15 cellular contexts compared by ENCODE assay signal in genomic region chr16:88815227-88815626, GRCh38. TPM values are rescaled to one million over a fixed set of nuclear protein-coding genes. Genes with fewer than 3 reads are reported as not detected.
A peak's percentile ranks its signal among the peaks of the same experiment; 100 is the strongest.
DNase-seq lines count a peak whose midpoint lies in the region; ATAC-seq, FAIRE-seq and TF ChIP-seq lines count a peak whose summit lies in the region.
"Had no signal": no experiment of that assay in that cellular context is flagged by ENCODE, and none has a peak within 500 bp of the region (broad histone marks: within the 10 kb centered on the region; RNA-seq: fewer than 3 reads in every experiment).

No MANE protein-coding gene starts in this region.

- H3K27me3 Mint-ChIP-seq in neural crest cell (ENCODE audit: low read depth), result peaks cover 6% of the 10 kb centered on the region
- no peaks in the 10 kb centered on the region for H3K27me3 Mint-ChIP-seq in activated T-cell treated with anti-CD3 and anti-CD28 coated beads, Interleukin-2, amount 50 U/mL, for 24 hours
- H3K27me3 Mint-ChIP-seq in activated CD4-positive, alpha-beta T cell treated with anti-CD3 and anti-CD28 coated beads, Interleukin-2, amount 10 ng/mL, durations not matched to agents 24 days and 14 days, result no peaks in the 10 kb centered on the region
- H3K27me3 Mint-ChIP-seq: CD4-positive, alpha-beta T cell had no signal

- POLR2A ChIA-PET in HepG2 (lab: Yijun Ruan, JAX), result no interaction called here

- TF ChIP-seq CTCF in HepG2 (CRISPR knock-in tag; IDR thresholded peaks at IDR 0.05) (no peak), right lobe of liver (IDR thresholded peaks at IDR 0.05) (no peak), neural crest cell (conservative IDR thresholded peaks at IDR 0.05) (no peak), tibial artery (IDR thresholded peaks at IDR 0.05) (no peak)

- ATAC-seq in HepG2 (no peak), right lobe of liver (no peak)

- no peaks in the 10 kb centered on the region for H3K9me3 ChIP-seq in HepG2 (ENCODE audit: low read length)
- H3K9me3 ChIP-seq in right lobe of liver, result no peaks in the 10 kb centered on the region
- no peaks in the 10 kb centered on the region for H3K9me3 ChIP-seq in tibial artery
- H3K9me3 ChIP-seq: A549, Caco-2 had no signal

- no TSS peak for BruUV-seq in HepG2 (replicated peaks; lab: Mats Ljungman, UMichigan)

- no peak overlapping the region for H3K27ac Mint-ChIP-seq in neural crest cell (ENCODE audit: unreplicated experiment)
- H3K27ac Mint-ChIP-seq in activated T-cell treated with anti-CD3 and anti-CD28 coated beads, Interleukin-2, amount 50 U/mL, for 24 hours, result no peak overlapping the region
- H3K27ac Mint-ChIP-seq in activated CD4-positive, alpha-beta T cell treated with anti-CD3 and anti-CD28 coated beads, Interleukin-2, amount 10 ng/mL, durations not matched to agents 24 days and 14 days, result no peak overlapping the region
- H3K27ac Mint-ChIP-seq: CD4-positive, alpha-beta T cell; GM23338 had no signal

- no peak for TF ChIP-seq RAD21 in HepG2 (CRISPR knock-in tag; IDR thresholded peaks at IDR 0.05)

- H3K4me2 ChIP-seq in HepG2 (ENCODE audit: low read depth, low read length), result no peak overlapping the region
- H3K4me2 ChIP-seq: A549, GM23338 had no signal

- peaks cover 10% of the 10 kb centered on the region; the same call in 1 of the 2 replicates for H4K20me1 ChIP-seq in HepG2 (ENCODE audit: insufficient read depth, low read length)

- H3K36me3 ChIP-seq in HepG2 (replicated peaks in 1 of 2; ENCODE audit: control insufficient read depth in 1 of 2, insufficient read depth in 2 of 2, low read length in 2 of 2), result peaks cover 0 to under 1% of the 10 kb centered on the region in 2 experiments; a peak in 1 of 5 replicates
- H3K36me3 ChIP-seq in right lobe of liver, result no peaks in the 10 kb centered on the region
- H3K36me3 ChIP-seq in tibial artery, result peaks cover 0 to under 1% (median 0%) of the 10 kb centered on the region in 3 donors

- peaks cover 12% of the 10 kb centered on the region for H3K79me2 ChIP-seq in HepG2 (ENCODE audit: insufficient read depth, low read length)

- in situ Hi-C loops in HepG2 (cut with HindIII; ENCODE audit: extremely low pct_ligation_motif_present, low pct_unique_long_range_greater_than_20kb), result loop anchor here (5.0 kb wide), 1 partner anchor 352 kb away; no protein-coding TSS in a partner anchor

- H3K9me3 Mint-ChIP-seq in neural crest cell, result no peaks in the 10 kb centered on the region
- no peaks in the 10 kb centered on the region for H3K9me3 Mint-ChIP-seq in activated T-cell treated with anti-CD3 and anti-CD28 coated beads, Interleukin-2, amount 50 U/mL, for 24 hours
- no peaks in the 10 kb centered on the region for H3K9me3 Mint-ChIP-seq in activated CD4-positive, alpha-beta T cell treated with anti-CD3 and anti-CD28 coated beads, Interleukin-2, amount 10 ng/mL, durations not matched to agents 24 days and 14 days
- H3K9me3 Mint-ChIP-seq: CD4-positive, alpha-beta T cell; GM23338 had no signal

- H3K9ac ChIP-seq in HepG2 (ENCODE audit: insufficient read depth, low read depth, low read length), result no peak overlapping the region

- intact Hi-C loops in HepG2 (cut with micrococcal nuclease; ENCODE audit: unreplicated experiment), result loop anchor here (5.0 kb wide), 2 partner anchors 42 to 352 kb away; partner anchors contain the start of genes GALNS and TRAPPC2L
- intact Hi-C loops in right lobe of liver (cut with DNase I), result loop anchor here in 1 of 2 donors (10.0 kb wide), 2 partner anchors 50 to 350 kb away; partner anchors contain the start of gene PABPN1L
- intact Hi-C loops in tibial artery (cut with DNase I; ENCODE audit: low total_unique reads), result loop anchor here (10.0 kb wide), 1 partner anchor 240 kb away; the partner anchor contains the start of gene ZC3H18
- intact Hi-C loops in activated CD4-positive, alpha-beta T cell treated with anti-CD3 and anti-CD28 coated beads, Interleukin-2, amount 10 ng/mL, durations not matched to agents 24 days and 14 days (cut with micrococcal nuclease), result no loop called here

- H2AFZ ChIP-seq in HepG2 (ENCODE audit: low read length), result no peak overlapping the region
- H2AFZ ChIP-seq: GM23338 had no signal

- H3K27me3 ChIP-seq in HepG2 (ENCODE audit: control insufficient read depth in 1 of 2, insufficient read depth in 2 of 2, low read length in 2 of 2) (peaks cover 0 to 5% of the 10 kb centered on the region in 2 experiments; a peak in 1 of 5 replicates), right lobe of liver (no peaks in the 10 kb centered on the region), tibial artery (no peaks in the 10 kb centered on the region)

- CTCF ChIA-PET in HepG2 (lab: Yijun Ruan, JAX; ENCODE audit: low intra/inter-chr PET ratio, low total read pairs), result interaction anchor here (1.2 to 2.1 kb wide), 2 partner anchors 42 to 352 kb away, joined by 4 to 11 read pairs; partner anchors contain the start of genes GALNS and TRAPPC2L

- H3K4me3 Mint-ChIP-seq in neural crest cell, result peak overlapping the region; percentile 34
- H3K4me3 Mint-ChIP-seq in activated T-cell treated with anti-CD3 and anti-CD28 coated beads, Interleukin-2, amount 50 U/mL, for 24 hours, result no peak overlapping the region
- no peak overlapping the region for H3K4me3 Mint-ChIP-seq in activated CD4-positive, alpha-beta T cell treated with anti-CD3 and anti-CD28 coated beads, Interleukin-2, amount 10 ng/mL, durations not matched to agents 24 days and 14 days
- H3K4me3 Mint-ChIP-seq: CD4-positive, alpha-beta T cell; GM23338 had no signal

- no peak for TF ChIP-seq POLR2A in HepG2 (IDR thresholded peaks at IDR 0.05; ENCODE audit: insufficient read depth in 1 of 2, low read depth in 2 of 2, low read length in 2 of 2)
- no peak for TF ChIP-seq POLR2A in right lobe of liver (IDR thresholded peaks at IDR 0.05)

- peaks cover 17% of the 10 kb centered on the region for H3K4me1 Mint-ChIP-seq in neural crest cell
- H3K4me1 Mint-ChIP-seq in activated T-cell treated with anti-CD3 and anti-CD28 coated beads, Interleukin-2, amount 50 U/mL, for 24 hours (ENCODE audit: low read depth), result peaks cover 12% of the 10 kb centered on the region
- peaks cover 4% of the 10 kb centered on the region for H3K4me1 Mint-ChIP-seq in activated CD4-positive, alpha-beta T cell treated with anti-CD3 and anti-CD28 coated beads, Interleukin-2, amount 10 ng/mL, durations not matched to agents 24 days and 14 days

- H3K4me1 ChIP-seq in HepG2 (ENCODE audit: insufficient read depth, low read length), result peaks cover 38% of the 10 kb centered on the region
- peaks cover 0 to 17% (median 4%) of the 10 kb centered on the region in 4 donors for H3K4me1 ChIP-seq in right lobe of liver
- peaks cover 0 to 24% (median 19%) of the 10 kb centered on the region in 4 donors for H3K4me1 ChIP-seq in tibial artery

- no peak for DNase-seq in HepG2 (ENCODE audit: low spot score)
- no peak for DNase-seq in right lobe of liver
- no peak for DNase-seq in neural crest cell (ENCODE audit: low read depth, low spot score)
- no peak for DNase-seq in tibial artery
- DNase-seq in activated T-cell treated with anti-CD3 and anti-CD28 coated beads, Interleukin-2, amount 50 U/mL, for 24 hours, result no peak
- no peak for DNase-seq in activated CD4-positive, alpha-beta T cell treated with anti-CD3 and anti-CD28 coated beads, Interleukin-2, amount 10 ng/mL, durations not matched to agents 24 days and 14 days
- DNase-seq: DMS153, GF-D8 had no signal

- 59% methylated on average over 5 of the region's 10 CpGs for WGBS in HepG2 (ENCODE audit: low lambda C conversion rate)
- no CpG with 5 or more reads among the region's 10 CpGs for WGBS in right lobe of liver (ENCODE audit: insufficient coverage, low coverage, low lambda C conversion rate, missing lambda C conversion rate)

- H3K4me3 ChIP-seq in HepG2 (replicated peaks in 1 of 3; ENCODE audit: insufficient read depth in 1 of 3, low read depth in 2 of 3, low read length in 3 of 3) (no peak overlapping the region), right lobe of liver (no peak overlapping the region), tibial artery (no peak overlapping the region)
- H3K4me3 ChIP-seq: A549, GM23338 had no signal

- H3K27ac ChIP-seq in HepG2 (ENCODE audit: extremely low read length, insufficient read depth, low read length) (no peak overlapping the region), right lobe of liver (no peak overlapping the region), tibial artery (no peak overlapping the region)
- H3K27ac ChIP-seq: 22Rv1, A549, C4-2B had no signal

- H3K36me3 Mint-ChIP-seq in neural crest cell (ENCODE audit: low read depth), result no peaks in the 10 kb centered on the region
- peaks cover 11% of the 10 kb centered on the region for H3K36me3 Mint-ChIP-seq in activated T-cell treated with anti-CD3 and anti-CD28 coated beads, Interleukin-2, amount 50 U/mL, for 24 hours (ENCODE audit: low read depth)
- H3K36me3 Mint-ChIP-seq in activated CD4-positive, alpha-beta T cell treated with anti-CD3 and anti-CD28 coated beads, Interleukin-2, amount 10 ng/mL, durations not matched to agents 24 days and 14 days (ENCODE audit: low read depth), result peaks cover 6% of the 10 kb centered on the region

- FAIRE-seq in HepG2 (lab: Jason Lieb, UNC), result no peak
- FAIRE-seq: A549, D721Med had no signal

- no peak for TF ChIP-seq EP300 in HepG2 (IDR thresholded peaks at IDR 0.05; ENCODE audit: low read depth in 2 of 2, low read length in 2 of 2)
- no peak for TF ChIP-seq EP300 in HepG2 (CRISPR knock-in tag; IDR thresholded peaks at IDR 0.05; ENCODE audit: borderline replicate concordance)

RNA-seq across cellular contexts. Expression of gene APRT, which starts 3.5 kb away (rescaled TPM):
- 242 and 274 TPM in 2 replicates for total RNA-seq in HepG2 (2016; rRNA removed; fragmentation: Illumina TruSeq; extraction: Trizol)
- total RNA-seq in HepG2 (2016; cell fraction: cytosol; rRNA removed; fragmentation: Illumina TruSeq; extraction: Trizol; ENCODE audit: low read depth), result 163 and 167 TPM in 2 replicates
- total RNA-seq in HepG2 (2016; cell fraction: insoluble cytoplasmic fraction; rRNA removed; fragmentation: Illumina TruSeq; extraction: Trizol), result 238 and 275 TPM in 2 replicates
- total RNA-seq in HepG2 (2016; cell fraction: membrane; rRNA removed; fragmentation: Illumina TruSeq; extraction: Trizol), result 188 and 208 TPM in 2 replicates
- total RNA-seq in HepG2 (2016; cell fraction: nucleus; rRNA removed; fragmentation: Illumina TruSeq; extraction: Trizol), result 99.7 and 110 TPM in 2 replicates
- polyA plus RNA-seq in HepG2 (2011; rRNA removed), result 155 and 210 TPM in 2 replicates
- polyA plus RNA-seq in HepG2 (2011; cell fraction: cytosol; rRNA removed), result 94.2 and 153 TPM in 2 replicates
- 101 and 126 TPM in 2 replicates for polyA plus RNA-seq in HepG2 (2011; cell fraction: nucleus; rRNA removed)
- 136 and 175 TPM in 2 replicates for polyA plus RNA-seq in HepG2 (2012)
- polyA plus RNA-seq in HepG2 (2016; cell fraction: cytosol; fragmentation: Illumina TruSeq; extraction: Trizol; ENCODE audit: low read depth), result 172 and 184 TPM in 2 replicates
- polyA plus RNA-seq in HepG2 (2016; cell fraction: insoluble cytoplasmic fraction; fragmentation: Illumina TruSeq; extraction: Trizol; ENCODE audit: low read depth), result 339 and 349 TPM in 2 replicates
- 196 and 203 TPM in 2 replicates for polyA plus RNA-seq in HepG2 (2016; cell fraction: membrane; fragmentation: Illumina TruSeq; extraction: Trizol; ENCODE audit: low read depth)
- polyA plus RNA-seq in HepG2 (2016; cell fraction: nucleus; fragmentation: Illumina TruSeq; extraction: Trizol; ENCODE audit: insufficient read depth, low read depth), result 192 and 201 TPM in 2 replicates
- polyA minus RNA-seq in HepG2 (2011; rRNA and poly(A)+ RNA removed; ENCODE audit: low replicate concordance), result 83.2 and 86.7 TPM in 2 replicates
- 75.3 and 84.8 TPM in 2 replicates for polyA minus RNA-seq in HepG2 (2011; cell fraction: cytosol; rRNA and poly(A)+ RNA removed)
- polyA minus RNA-seq in HepG2 (2011; cell fraction: nucleus; rRNA and poly(A)+ RNA removed), result 35.7 and 49.8 TPM in 2 replicates
- total RNA-seq in right lobe of liver, result 100 to 1,000 TPM in 2 of 6 experiments, 10 to 100 TPM in 4; 61.4 to 120 (median 74.1) TPM
- total RNA-seq in neural crest cell, result 114 and 116 TPM in 2 replicates
- total RNA-seq in activated CD4-positive, alpha-beta T cell treated with anti-CD3 and anti-CD28 coated beads, Interleukin-2, amount 10 ng/mL, durations not matched to agents 24 days and 14 days, result 312 and 314 TPM in 2 replicates

RNA-seq across cellular contexts. Expression of gene CDT1, which starts 11.6 kb away (rescaled TPM):
- total RNA-seq in HepG2 (2016; rRNA removed; fragmentation: Illumina TruSeq; extraction: Trizol) (16.5 and 23.1 TPM in 2 replicates), right lobe of liver (1 to 10 TPM in 2 of 6 experiments, under 1 TPM in 4; 0.22 to 9.6 (median 0.42) TPM), neural crest cell (79.6 and 79.9 TPM in 2 replicates)
- total RNA-seq in HepG2 (2016; cell fraction: cytosol; rRNA removed; fragmentation: Illumina TruSeq; extraction: Trizol; ENCODE audit: low read depth), result 14.3 and 18.2 TPM in 2 replicates
- total RNA-seq in HepG2 (2016; cell fraction: insoluble cytoplasmic fraction; rRNA removed; fragmentation: Illumina TruSeq; extraction: Trizol), result 15.0 and 21.7 TPM in 2 replicates
- total RNA-seq in HepG2 (2016; cell fraction: membrane; rRNA removed; fragmentation: Illumina TruSeq; extraction: Trizol), result 30.9 and 31.0 TPM in 2 replicates
- total RNA-seq in HepG2 (2016; cell fraction: nucleus; rRNA removed; fragmentation: Illumina TruSeq; extraction: Trizol), result 12.6 and 18.8 TPM in 2 replicates
- 17.9 and 23.8 TPM in 2 replicates for polyA plus RNA-seq in HepG2 (2011; rRNA removed)
- polyA plus RNA-seq in HepG2 (2011; cell fraction: cytosol; rRNA removed), result 15.0 and 37.3 TPM in 2 replicates
- 29.6 and 46.8 TPM in 2 replicates for polyA plus RNA-seq in HepG2 (2011; cell fraction: nucleus; rRNA removed)
- polyA plus RNA-seq in HepG2 (2012), result 13.5 and 17.6 TPM in 2 replicates
- polyA plus RNA-seq in HepG2 (2016; cell fraction: cytosol; fragmentation: Illumina TruSeq; extraction: Trizol; ENCODE audit: low read depth), result 18.5 and 24.2 TPM in 2 replicates
- 22.4 and 29.0 TPM in 2 replicates for polyA plus RNA-seq in HepG2 (2016; cell fraction: insoluble cytoplasmic fraction; fragmentation: Illumina TruSeq; extraction: Trizol; ENCODE audit: low read depth)
- polyA plus RNA-seq in HepG2 (2016; cell fraction: membrane; fragmentation: Illumina TruSeq; extraction: Trizol; ENCODE audit: low read depth), result 25.4 and 37.1 TPM in 2 replicates
- polyA plus RNA-seq in HepG2 (2016; cell fraction: nucleus; fragmentation: Illumina TruSeq; extraction: Trizol; ENCODE audit: insufficient read depth, low read depth), result 34.6 and 39.8 TPM in 2 replicates
- polyA minus RNA-seq in HepG2 (2011; rRNA and poly(A)+ RNA removed; ENCODE audit: low replicate concordance), result 25.0 and 71.0 TPM in 2 replicates
- polyA minus RNA-seq in HepG2 (2011; cell fraction: cytosol; rRNA and poly(A)+ RNA removed), result 28.6 and 52.8 TPM in 2 replicates
- 6.7 and 8.8 TPM in 2 replicates for polyA minus RNA-seq in HepG2 (2011; cell fraction: nucleus; rRNA and poly(A)+ RNA removed)
- total RNA-seq in activated CD4-positive, alpha-beta T cell treated with anti-CD3 and anti-CD28 coated beads, Interleukin-2, amount 10 ng/mL, durations not matched to agents 24 days and 14 days, result 93.2 and 98.3 TPM in 2 replicates

RNA-seq across cellular contexts. Expression of gene PIEZO1, which starts 30.2 kb away (rescaled TPM):
- total RNA-seq in HepG2 (2016; rRNA removed; fragmentation: Illumina TruSeq; extraction: Trizol) (32.5 and 85.0 TPM in 2 replicates), right lobe of liver (10 to 100 TPM; 48.9 to 91.9 (median 64.4) TPM), neural crest cell (17.8 and 20.7 TPM in 2 replicates)
- 42.1 and 42.4 TPM in 2 replicates for total RNA-seq in HepG2 (2016; cell fraction: cytosol; rRNA removed; fragmentation: Illumina TruSeq; extraction: Trizol; ENCODE audit: low read depth)
- 27.7 and 89.8 TPM in 2 replicates for total RNA-seq in HepG2 (2016; cell fraction: insoluble cytoplasmic fraction; rRNA removed; fragmentation: Illumina TruSeq; extraction: Trizol)
- total RNA-seq in HepG2 (2016; cell fraction: membrane; rRNA removed; fragmentation: Illumina TruSeq; extraction: Trizol), result 37.0 TPM in 2 replicates
- total RNA-seq in HepG2 (2016; cell fraction: nucleus; rRNA removed; fragmentation: Illumina TruSeq; extraction: Trizol), result 117 and 146 TPM in 2 replicates
- 67.9 and 93.5 TPM in 2 replicates for polyA plus RNA-seq in HepG2 (2011; rRNA removed)
- polyA plus RNA-seq in HepG2 (2011; cell fraction: cytosol; rRNA removed), result 42.8 and 69.2 TPM in 2 replicates
- polyA plus RNA-seq in HepG2 (2011; cell fraction: nucleus; rRNA removed), result 643 and 860 TPM in 2 replicates
- polyA plus RNA-seq in HepG2 (2012), result 52.4 and 78.3 TPM in 2 replicates
- polyA plus RNA-seq in HepG2 (2016; cell fraction: cytosol; fragmentation: Illumina TruSeq; extraction: Trizol; ENCODE audit: low read depth), result 12.7 and 13.6 TPM in 2 replicates
- polyA plus RNA-seq in HepG2 (2016; cell fraction: insoluble cytoplasmic fraction; fragmentation: Illumina TruSeq; extraction: Trizol; ENCODE audit: low read depth), result 33.4 and 36.7 TPM in 2 replicates
- polyA plus RNA-seq in HepG2 (2016; cell fraction: membrane; fragmentation: Illumina TruSeq; extraction: Trizol; ENCODE audit: low read depth), result 20.6 and 22.7 TPM in 2 replicates
- 296 and 336 TPM in 2 replicates for polyA plus RNA-seq in HepG2 (2016; cell fraction: nucleus; fragmentation: Illumina TruSeq; extraction: Trizol; ENCODE audit: insufficient read depth, low read depth)
- polyA minus RNA-seq in HepG2 (2011; rRNA and poly(A)+ RNA removed; ENCODE audit: low replicate concordance), result 101 and 184 TPM in 2 replicates
- polyA minus RNA-seq in HepG2 (2011; cell fraction: cytosol; rRNA and poly(A)+ RNA removed), result 44.8 and 52.9 TPM in 2 replicates
- 89.5 and 109 TPM in 2 replicates for polyA minus RNA-seq in HepG2 (2011; cell fraction: nucleus; rRNA and poly(A)+ RNA removed)
- total RNA-seq in activated CD4-positive, alpha-beta T cell treated with anti-CD3 and anti-CD28 coated beads, Interleukin-2, amount 10 ng/mL, durations not matched to agents 24 days and 14 days, result 219 and 226 TPM in 2 replicates

RNA-seq across cellular contexts. Expression of gene GALNS, which starts 41.5 kb away (rescaled TPM):
- 2.8 and 9.2 TPM in 2 replicates for total RNA-seq in HepG2 (2016; rRNA removed; fragmentation: Illumina TruSeq; extraction: Trizol)
- 3.6 and 3.7 TPM in 2 replicates for total RNA-seq in HepG2 (2016; cell fraction: cytosol; rRNA removed; fragmentation: Illumina TruSeq; extraction: Trizol; ENCODE audit: low read depth)
- 2.6 and 11.0 TPM in 2 replicates for total RNA-seq in HepG2 (2016; cell fraction: insoluble cytoplasmic fraction; rRNA removed; fragmentation: Illumina TruSeq; extraction: Trizol)
- 4.2 and 5.1 TPM in 2 replicates for total RNA-seq in HepG2 (2016; cell fraction: membrane; rRNA removed; fragmentation: Illumina TruSeq; extraction: Trizol)
- 12.2 and 14.1 TPM in 2 replicates for total RNA-seq in HepG2 (2016; cell fraction: nucleus; rRNA removed; fragmentation: Illumina TruSeq; extraction: Trizol)
- polyA plus RNA-seq in HepG2 (2011; rRNA removed), result 9.5 and 9.8 TPM in 2 replicates
- 7.1 and 10.3 TPM in 2 replicates for polyA plus RNA-seq in HepG2 (2011; cell fraction: cytosol; rRNA removed)
- 30.6 and 39.2 TPM in 2 replicates for polyA plus RNA-seq in HepG2 (2011; cell fraction: nucleus; rRNA removed)
- polyA plus RNA-seq in HepG2 (2012), result 8.2 and 13.0 TPM in 2 replicates
- 2.4 and 2.8 TPM in 2 replicates for polyA plus RNA-seq in HepG2 (2016; cell fraction: cytosol; fragmentation: Illumina TruSeq; extraction: Trizol; ENCODE audit: low read depth)
- 4.4 and 4.7 TPM in 2 replicates for polyA plus RNA-seq in HepG2 (2016; cell fraction: insoluble cytoplasmic fraction; fragmentation: Illumina TruSeq; extraction: Trizol; ENCODE audit: low read depth)
- 4.1 and 4.7 TPM in 2 replicates for polyA plus RNA-seq in HepG2 (2016; cell fraction: membrane; fragmentation: Illumina TruSeq; extraction: Trizol; ENCODE audit: low read depth)
- polyA plus RNA-seq in HepG2 (2016; cell fraction: nucleus; fragmentation: Illumina TruSeq; extraction: Trizol; ENCODE audit: insufficient read depth, low read depth), result 27.3 and 29.9 TPM in 2 replicates
- polyA minus RNA-seq in HepG2 (2011; rRNA and poly(A)+ RNA removed; ENCODE audit: low replicate concordance), result 11.5 and 13.9 TPM in 2 replicates
- 5.2 and 6.1 TPM in 2 replicates for polyA minus RNA-seq in HepG2 (2011; cell fraction: cytosol; rRNA and poly(A)+ RNA removed)
- polyA minus RNA-seq in HepG2 (2011; cell fraction: nucleus; rRNA and poly(A)+ RNA removed), result 13.4 and 18.0 TPM in 2 replicates
- 10 to 100 TPM in 5 of 6 experiments, 1 to 10 TPM in 1; 9.2 to 20.6 (median 16.5) TPM for total RNA-seq in right lobe of liver
- 19.7 and 20.1 TPM in 2 replicates for total RNA-seq in neural crest cell
- total RNA-seq in activated CD4-positive, alpha-beta T cell treated with anti-CD3 and anti-CD28 coated beads, Interleukin-2, amount 10 ng/mL, durations not matched to agents 24 days and 14 days, result 23.2 and 23.4 TPM in 2 replicates

RNA-seq across cellular contexts. Expression of gene TRAPPC2L, which starts 41.7 kb away (rescaled TPM):
- total RNA-seq in HepG2 (2016; rRNA removed; fragmentation: Illumina TruSeq; extraction: Trizol), result 107 and 158 TPM in 2 replicates
- total RNA-seq in HepG2 (2016; cell fraction: cytosol; rRNA removed; fragmentation: Illumina TruSeq; extraction: Trizol; ENCODE audit: low read depth), result 39.7 and 49.5 TPM in 2 replicates
- total RNA-seq in HepG2 (2016; cell fraction: insoluble cytoplasmic fraction; rRNA removed; fragmentation: Illumina TruSeq; extraction: Trizol), result 117 and 161 TPM in 2 replicates
- total RNA-seq in HepG2 (2016; cell fraction: membrane; rRNA removed; fragmentation: Illumina TruSeq; extraction: Trizol), result 55.4 and 64.8 TPM in 2 replicates
- total RNA-seq in HepG2 (2016; cell fraction: nucleus; rRNA removed; fragmentation: Illumina TruSeq; extraction: Trizol), result 54.9 and 68.3 TPM in 2 replicates
- polyA plus RNA-seq in HepG2 (2011; rRNA removed), result 94.9 and 96.3 TPM in 2 replicates
- polyA plus RNA-seq in HepG2 (2011; cell fraction: cytosol; rRNA removed), result 49.7 and 65.0 TPM in 2 replicates
- 60.0 and 63.3 TPM in 2 replicates for polyA plus RNA-seq in HepG2 (2011; cell fraction: nucleus; rRNA removed)
- polyA plus RNA-seq in HepG2 (2012), result 72.5 and 94.4 TPM in 2 replicates
- polyA plus RNA-seq in HepG2 (2016; cell fraction: cytosol; fragmentation: Illumina TruSeq; extraction: Trizol; ENCODE audit: low read depth), result 51.9 and 69.2 TPM in 2 replicates
- polyA plus RNA-seq in HepG2 (2016; cell fraction: insoluble cytoplasmic fraction; fragmentation: Illumina TruSeq; extraction: Trizol; ENCODE audit: low read depth), result 217 and 222 TPM in 2 replicates
- polyA plus RNA-seq in HepG2 (2016; cell fraction: membrane; fragmentation: Illumina TruSeq; extraction: Trizol; ENCODE audit: low read depth), result 75.4 and 76.3 TPM in 2 replicates
- polyA plus RNA-seq in HepG2 (2016; cell fraction: nucleus; fragmentation: Illumina TruSeq; extraction: Trizol; ENCODE audit: insufficient read depth, low read depth), result 124 and 134 TPM in 2 replicates
- 63.0 and 105 TPM in 2 replicates for polyA minus RNA-seq in HepG2 (2011; rRNA and poly(A)+ RNA removed; ENCODE audit: low replicate concordance)
- polyA minus RNA-seq in HepG2 (2011; cell fraction: cytosol; rRNA and poly(A)+ RNA removed), result 10.9 and 13.1 TPM in 2 replicates
- 45.4 and 54.3 TPM in 2 replicates for polyA minus RNA-seq in HepG2 (2011; cell fraction: nucleus; rRNA and poly(A)+ RNA removed)
- total RNA-seq in right lobe of liver, result 10 to 100 TPM; 15.1 to 25.5 (median 20.1) TPM
- total RNA-seq in neural crest cell, result 89.8 and 95.1 TPM in 2 replicates
- total RNA-seq in activated CD4-positive, alpha-beta T cell treated with anti-CD3 and anti-CD28 coated beads, Interleukin-2, amount 10 ng/mL, durations not matched to agents 24 days and 14 days, result 62.1 and 67.1 TPM in 2 replicates
